In genomic region chr14:74085828-74086227, GRCh38 we compare ENCODE assay signal across 8 cellular contexts. TPM values are rescaled to one million over a fixed set of nuclear protein-coding genes. Genes with fewer than 3 reads are reported as not detected.
DNase-seq lines count a peak whose midpoint lies in the region; ATAC-seq and TF ChIP-seq lines count a peak whose summit lies in the region.

No MANE protein-coding gene starts in this region.

- H3K4me3 ChIP-seq in MM.1S (ENCODE audit: low read length) = peak overlapping the region; percentile 89
- H3K4me3 ChIP-seq in lower leg skin (ENCODE audit: low read depth, poor library complexity, severe bottlenecking) = no peak overlapping the region

- peak overlapping the region; percentile 74 for H3K4me2 ChIP-seq in MM.1S (ENCODE audit: low read depth, low read length)

- peaks cover 29% of the 10 kb centered on the region for H3K4me1 Mint-ChIP-seq in central memory CD8-positive, alpha-beta T cell
- H3K4me1 Mint-ChIP-seq in nephron progenitor cell = peaks cover 39% of the 10 kb centered on the region

- H3K79me2 ChIP-seq in MM.1S (ENCODE audit: low read length) = peaks cover 55% of the 10 kb centered on the region

- no peak overlapping the region for H3K27ac Mint-ChIP-seq in central memory CD8-positive, alpha-beta T cell (ENCODE audit: low read depth)
- peak overlapping the region; percentile 100 for H3K27ac Mint-ChIP-seq in nephron progenitor cell

- TF ChIP-seq CTCF in MM.1S (IDR thresholded peaks at IDR 0.05; ENCODE audit: low read length) (no peak), nephron progenitor cell (IDR thresholded peaks at IDR 0.05) (no peak), lower leg skin (IDR thresholded peaks at IDR 0.05) (no peak)

- H3K27ac ChIP-seq in MM.1S (ENCODE audit: low read length) = peak overlapping the region; percentile 87

- no peak for ATAC-seq in central memory CD8-positive, alpha-beta T cell (replicated peaks; ENCODE audit: extremely low read depth, poor library complexity, severe bottlenecking)
- ATAC-seq in HG03571 (IDR thresholded peaks at IDR 0.05; ENCODE audit: unreplicated experiment) (no peak), GM21619 (IDR thresholded peaks at IDR 0.05; ENCODE audit: unreplicated experiment) (no peak)

- peak overlapping the region; percentile 87; the same call in 1 of the 2 replicates for H3K9ac ChIP-seq in MM.1S (ENCODE audit: low read length)

- H2AFZ ChIP-seq in MM.1S (ENCODE audit: low read length) = no peak overlapping the region

- 94 to 95% methylated on average over 1 of the region's 1 CpG for WGBS in lower leg skin, 2 donors

- no peaks in the 10 kb centered on the region for H3K9me2 ChIP-seq in MM.1S (replicated peaks; ENCODE audit: insufficient read depth, low read length)

- intact Hi-C loops in lower leg skin (cut with DNase I; ENCODE audit: low total_unique reads) = no loop called here

- peaks cover 11% of the 10 kb centered on the region for H3K4me1 ChIP-seq in MM.1S (ENCODE audit: low read length)

- H3K9me3 Mint-ChIP-seq in central memory CD8-positive, alpha-beta T cell = peaks cover 5% of the 10 kb centered on the region
- no peaks in the 10 kb centered on the region for H3K9me3 Mint-ChIP-seq in nephron progenitor cell

- H3K36me3 Mint-ChIP-seq in central memory CD8-positive, alpha-beta T cell (ENCODE audit: insufficient read depth) = peaks cover 14% of the 10 kb centered on the region
- H3K36me3 Mint-ChIP-seq in nephron progenitor cell (ENCODE audit: low read depth) = peaks cover 9% of the 10 kb centered on the region

- no peaks in the 10 kb centered on the region for H3K9me3 ChIP-seq in MM.1S (replicated peaks; ENCODE audit: insufficient read depth, low read length)

- no peak for TF ChIP-seq POLR2A in lower leg skin (IDR thresholded peaks at IDR 0.05)

- no peaks in the 10 kb centered on the region for H4K20me1 ChIP-seq in MM.1S (ENCODE audit: insufficient read depth, low read length)

- peak; percentile 28 for DNase-seq in ELR (ENCODE audit: low read depth)
- peak; percentile 60 for DNase-seq in MM.1S
- DNase-seq in central memory CD8-positive, alpha-beta T cell (ENCODE audit: low spot score in 2 of 2) = no peak
- DNase-seq in nephron progenitor cell = no peak
- no peak for DNase-seq in lower leg skin (ENCODE audit: low spot score in 2 of 2)
- no peak for DNase-seq in RKO (ENCODE audit: low spot score)

- H3K4me3 Mint-ChIP-seq in central memory CD8-positive, alpha-beta T cell = peak overlapping the region; percentile 91
- peak overlapping the region; percentile 99 for H3K4me3 Mint-ChIP-seq in nephron progenitor cell

- H3K27me3 ChIP-seq in MM.1S (replicated peaks; ENCODE audit: insufficient read depth, low read length) = no peaks in the 10 kb centered on the region

- H3K27me3 Mint-ChIP-seq in central memory CD8-positive, alpha-beta T cell = no peaks in the 10 kb centered on the region
- H3K27me3 Mint-ChIP-seq in nephron progenitor cell (ENCODE audit: low read depth, poor library complexity) = peaks cover 3% of the 10 kb centered on the region

- H3F3A ChIP-seq in MM.1S (ENCODE audit: insufficient read depth, low read length) = no peaks in the 10 kb centered on the region; the same call in 1 of the 2 replicates

- no peaks in the 10 kb centered on the region for H3K36me3 ChIP-seq in MM.1S (replicated peaks; ENCODE audit: insufficient read depth, low read length)

RNA-seq across cellular contexts. Expression of gene LIN52, which starts 1.1 kb away (rescaled TPM):
- 1 to 10 TPM; 5.6 to 7.9 (median 5.8) TPM for total RNA-seq in lower leg skin

RNA-seq across cellular contexts. Expression of gene ALDH6A1, which starts 1.6 kb away (rescaled TPM):
- 10 to 100 TPM; 12.7 to 37.5 (median 20.0) TPM for total RNA-seq in lower leg skin

Comparison
In these comparisons a context has a peak if more than half of its experiments do, and no peak if none do; other contexts are left out.
1. DNase-seq: peak in ELR (single experiment) and MM.1S (single experiment); none in central memory CD8-positive, alpha-beta T cell (0 of 2), nephron progenitor cell (single experiment), lower leg skin (0 of 2) and RKO (single experiment).